8 cellular contexts compared by ENCODE assay signal in genomic region chr11:61793084-61793828, GRCh38. TPM values are rescaled to one million over a fixed set of nuclear protein-coding genes. Genes with fewer than 3 reads are reported as not detected.
DNase-seq lines count a peak whose midpoint lies in the region; ATAC-seq, FAIRE-seq and TF ChIP-seq lines count a peak whose summit lies in the region.

No MANE protein-coding gene starts in this region.

- H2BK120ac ChIP-seq in IMR-90 (ENCODE audit: low read depth, low read length) = no peak overlapping the region

- no peak for FAIRE-seq in GM12878 (lab: Jason Lieb, UNC)

- peak overlapping the region; percentile 74 for H3K4me3 ChIP-seq in IMR-90 (ENCODE audit: insufficient read depth, low read depth, low read length)
- peak overlapping the region; percentile 98 for H3K4me3 ChIP-seq in GM12878
- peak overlapping the region; percentile 80 for H3K4me3 ChIP-seq in lung
- peak overlapping the region; percentile 66 to 84 for H3K4me3 ChIP-seq in uterus

- peak overlapping the region; percentile 46 for H3K14ac ChIP-seq in IMR-90 (replicated peaks; ENCODE audit: low read depth, low read length)

- H2AK9ac ChIP-seq in IMR-90 (replicated peaks; ENCODE audit: low read depth, low read length, poor library complexity) = peak overlapping the region; percentile 99

- peak overlapping the region; percentile 42; the same call in 1 of the 2 replicates for H4K5ac ChIP-seq in IMR-90 (ENCODE audit: low read depth, low read length)

- no peaks in the 10 kb centered on the region for H3K9me3 ChIP-seq in IMR-90 (ENCODE audit: control insufficient read depth, insufficient read depth, low read length)
- no peaks in the 10 kb centered on the region for H3K9me3 ChIP-seq in GM12878 (replicated peaks; ENCODE audit: control insufficient read depth, insufficient read depth, low read length)
- H3K9me3 ChIP-seq in lung (ENCODE audit: control insufficient read depth in 2 of 2, insufficient read depth in 1 of 2, low read length in 1 of 2) = no peaks in the 10 kb centered on the region
- H3K9me3 ChIP-seq in uterus = no peaks in the 10 kb centered on the region

- intact Hi-C loops in IMR-90 (cut with micrococcal nuclease) = no loop called here
- intact Hi-C loops in GM12878 (cut with micrococcal nuclease; ENCODE audit: unreplicated experiment) = loop anchor here (2.0 kb wide), 1 partner anchor 42 kb away; no protein-coding TSS in a partner anchor
- intact Hi-C loops in uterus (cut with DNase I; ENCODE audit: low total_unique reads) = loop anchor here (10.0 kb wide), 1 partner anchor 102 kb away; the partner anchor contains the start of gene FADS3

- no peak for TF ChIP-seq POLR2A in IMR-90 (IDR thresholded peaks at IDR 0.05; ENCODE audit: low read depth, low read length)
- no peak for TF ChIP-seq POLR2A in GM12878 (IDR thresholded peaks at IDR 0.05; ENCODE audit: low read depth, low read length)
- no peak for TF ChIP-seq POLR2A in uterus (IDR thresholded peaks at IDR 0.05)

- H3K4me2 ChIP-seq in IMR-90 (ENCODE audit: low read depth, low read length) = peak overlapping the region; percentile 98
- H3K4me2 ChIP-seq in GM12878 (ENCODE audit: control insufficient read depth, insufficient read depth) = peak overlapping the region; percentile 66

- H3K36me3 ChIP-seq in IMR-90 (ENCODE audit: control insufficient read depth, insufficient read depth, low read length) (peaks cover 28% of the 10 kb centered on the region), GM12878 (ENCODE audit: control insufficient read depth in 2 of 2, insufficient read depth in 2 of 2, low read length in 1 of 2) (peaks cover 15 to 17% of the 10 kb centered on the region in 2 experiments; a peak in 3 of 4 replicates), lung (ENCODE audit: control insufficient read depth in 2 of 2, insufficient read depth in 2 of 2, low read length in 2 of 2) (peaks cover 6 to 28% of the 10 kb centered on the region in 2 donors), uterus (no peaks in the 10 kb centered on the region)

- POLR2A ChIA-PET in IMR-90 (lab: Charles Lee; ENCODE audit: unreplicated experiment) (interaction anchor here (0.5 to 0.6 kb wide), 2 partner anchors 28 to 168 kb away, joined by 3 read pairs; no protein-coding TSS in a partner anchor), GM12878 (lab: Charles Lee) (interaction anchor here (0.8 to 6.7 kb wide), 11 partner anchors 8 to 294 kb away, joined by 3 to 60 read pairs (median 5); partner anchors contain the start of genes FADS1 and MYRF)

- RAD21 ChIA-PET in GM12878 (lab: Charles Lee; ENCODE audit: unreplicated experiment) = interaction anchor here (1.1 to 6.2 kb wide), 9 partner anchors 8 to 315 kb away, joined by 3 to 96 read pairs (median 4); partner anchors contain the start of gene BEST1

- H3K27ac ChIP-seq in IMR-90 (ENCODE audit: insufficient read depth, low read length) (peak overlapping the region; percentile 98; the same call in 1 of the 2 replicates), GM12878 (ENCODE audit: control insufficient read depth, insufficient read depth) (peak overlapping the region; percentile 100), lung (ENCODE audit: low read depth in 1 of 2, low read length in 1 of 2) (peak overlapping the region; percentile 94 to 97), uterus (peak overlapping the region; percentile 91 to 98)

- peak overlapping the region; percentile 75 for H3K56ac ChIP-seq in IMR-90 (ENCODE audit: extremely low read depth, insufficient read depth, low read length)

- ATAC-seq in activated CD4-positive, CD25-positive, alpha-beta regulatory T cell treated with anti-CD3 and anti-CD28 coated beads, Interleukin-2, amount 50 U/mL, for 24 hours = peak; percentile 22
- ATAC-seq in IMR-90 (ENCODE audit: low read depth) (peak; percentile 15), GM12878 (peak; percentile 39), lung (ENCODE audit: insufficient read depth, low FRiP score) (no peak), HG02798 (IDR thresholded peaks at IDR 0.05; ENCODE audit: poor library complexity, unreplicated experiment) (no peak)

- H2BK5ac ChIP-seq in IMR-90 (ENCODE audit: low read depth, low read length, poor library complexity, severe bottlenecking) = no peak overlapping the region

- in situ Hi-C loops in IMR-90 (cut with MboI; ENCODE audit: low sequenced_read_pairs) = loop anchor here (10.0 kb wide), 1 partner anchor 312 kb away; no protein-coding TSS in a partner anchor
- in situ Hi-C loops in GM12878 (cut with MboI) = no loop called here

- no peak overlapping the region for H3K18ac ChIP-seq in IMR-90 (ENCODE audit: low read depth, low read length)

- TF ChIP-seq CTCF in IMR-90 (conservative IDR thresholded peaks at IDR 0.05; ENCODE audit: low read depth, low read length) (no peak), GM12878 (IDR thresholded peaks at IDR 0.05 in 2 of 3, conservative IDR thresholded peaks at IDR 0.05 in 1 of 3; ENCODE audit: control insufficient read depth in 2 of 3, extremely low read depth in 1 of 3, insufficient read depth in 1 of 3, low read depth in 3 of 3, low read length in 3 of 3) (no peak), lung (IDR thresholded peaks at IDR 0.05; ENCODE audit: control extremely low read depth, extremely low read depth) (no peak), uterus (IDR thresholded peaks at IDR 0.05) (no peak)

- no peaks in the 10 kb centered on the region for H3K9me1 ChIP-seq in IMR-90 (ENCODE audit: insufficient read depth, low read length)

- DNase-seq in activated CD4-positive, CD25-positive, alpha-beta regulatory T cell treated with anti-CD3 and anti-CD28 coated beads, Interleukin-2, amount 50 U/mL, for 72 hours = no peak
- DNase-seq in IMR-90 (no peak), GM12878 (ENCODE audit: low read depth, low spot score) (no peak), lung (ENCODE audit: low spot score) (no peak), uterus (no peak), DMS114 treated with DMSO at 0.1 percent for 48 hours (lab: John Stamatoyannopoulos, UW; ENCODE audit: unreplicated experiment) (no peak)

- peak overlapping the region; percentile 85 for H2AK5ac ChIP-seq in IMR-90 (ENCODE audit: low read depth, low read length)

- H4K20me1 ChIP-seq in IMR-90 (ENCODE audit: insufficient read depth, low read length) (peaks cover 3% of the 10 kb centered on the region), GM12878 (ENCODE audit: control insufficient read depth, insufficient read depth) (no peaks in the 10 kb centered on the region)

- no peak for TF ChIP-seq EP300 in GM12878 (IDR thresholded peaks at IDR 0.05; ENCODE audit: borderline replicate concordance in 1 of 2, control insufficient read depth in 1 of 2, low read depth in 2 of 2, low read length in 2 of 2)

- H2AFZ ChIP-seq in IMR-90 (replicated peaks; ENCODE audit: low read length, poor library complexity) (peak overlapping the region; percentile 100), GM12878 (ENCODE audit: control insufficient read depth, low read depth, low read length) (peak overlapping the region; percentile 99)

- dilution Hi-C loops in IMR-90 (cut with HindIII; ENCODE audit: low sequenced_read_pairs, unreplicated experiment) = no loop called here

- 0% methylated on average over 3 of the region's 29 CpGs; no CpG with 5 or more reads in 1 of the 2 experiments for WGBS in IMR-90 (ENCODE audit: extremely low coverage in 2 of 2, insufficient read length in 1 of 2), 2 experiments
- under 1% methylated on average over 29 of the region's 29 CpGs for WGBS in GM12878 (ENCODE audit: insufficient coverage, insufficient replicate concordance, low lambda C conversion rate, missing lambda C conversion rate)
- 4 to 6% methylated on average over 29 of the region's 29 CpGs for WGBS in lung, 2 donors

- H3K79me1 ChIP-seq in IMR-90 (ENCODE audit: low read depth in 1 of 2, low read length in 2 of 2) = peaks cover 32 to 66% of the 10 kb centered on the region in 2 experiments

- peak overlapping the region; percentile 99 for H3K9ac ChIP-seq in IMR-90 (ENCODE audit: low read depth, low read length)
- H3K9ac ChIP-seq in GM12878 (ENCODE audit: control insufficient read depth, insufficient read depth, low read length) = peak overlapping the region; percentile 100

- peak overlapping the region; percentile 70 to 90; a peak in 3 of 4 replicates for H4K8ac ChIP-seq in IMR-90 (ENCODE audit: low read depth in 2 of 2, low read length in 2 of 2)

- H3K4ac ChIP-seq in IMR-90 (ENCODE audit: low read depth, low read length) = peak overlapping the region; percentile 72

- H4K91ac ChIP-seq in IMR-90 (ENCODE audit: insufficient read depth, low read depth, low read length) = peak overlapping the region; percentile 75

- no peak for TF ChIP-seq RAD21 in IMR-90 (IDR thresholded peaks at IDR 0.05; ENCODE audit: low read length)
- TF ChIP-seq RAD21 in GM12878 (IDR thresholded peaks at IDR 0.05; ENCODE audit: insufficient read depth, low read depth, low read length) = no peak

- H3K79me2 ChIP-seq in GM12878 (ENCODE audit: control insufficient read depth, insufficient read depth, low read length) = peaks cover 79% of the 10 kb centered on the region

- H2BK15ac ChIP-seq in IMR-90 (ENCODE audit: low read depth, low read length) = no peak overlapping the region

- H3K4me1 ChIP-seq in IMR-90 (ENCODE audit: control insufficient read depth, insufficient read depth, low read length) (peaks cover 3% of the 10 kb centered on the region), GM12878 (ENCODE audit: control insufficient read depth, insufficient read depth, low read length) (no peaks in the 10 kb centered on the region; the same call in 1 of the 2 replicates), lung (ENCODE audit: control insufficient read depth in 2 of 2, insufficient read depth in 2 of 2, low read length in 2 of 2) (peaks cover 0 to 3% of the 10 kb centered on the region in 2 donors), uterus (peaks cover 4 to 5% of the 10 kb centered on the region in 2 donors)

- H2BK20ac ChIP-seq in IMR-90 (ENCODE audit: low read depth, low read length) = no peak overlapping the region

- no TSS peak for BruUV-seq in IMR-90 (replicated peaks; lab: Mats Ljungman, UMichigan)
- BruUV-seq in GM12878 (replicated peaks; lab: Mats Ljungman, UMichigan) = TSS peak; percentile 73

- H3K27me3 ChIP-seq in IMR-90 (ENCODE audit: control insufficient read depth, insufficient read depth, low read length) (no peaks in the 10 kb centered on the region), GM12878 (replicated peaks in 1 of 2; ENCODE audit: control insufficient read depth in 2 of 2, insufficient read depth in 2 of 2, low read length in 1 of 2) (no peaks in the 10 kb centered on the region), lung (ENCODE audit: control insufficient read depth, insufficient read depth) (no peaks in the 10 kb centered on the region), uterus (no peaks in the 10 kb centered on the region)

- CTCF ChIA-PET in IMR-90 (lab: Yijun Ruan, JAX) (no interaction called here), GM12878 (lab: Yijun Ruan, JAX) (interaction anchor here (0.6 to 12.7 kb wide), 14 partner anchors 17 to 315 kb away, joined by 3 to 200 read pairs (median 5); partner anchors contain the start of gene BEST1)

- H3K23ac ChIP-seq in IMR-90 (ENCODE audit: low read depth, low read length) = peak overlapping the region; percentile 55

- SMC1A ChIA-PET in GM12878 (lab: Charles Lee; ENCODE audit: uncharacterized antibody, unreplicated experiment) = interaction anchor here (1.1 to 8.3 kb wide), 9 partner anchors 37 to 315 kb away, joined by 3 to 91 read pairs (median 4); partner anchors contain the start of gene FADS3

RNA-seq across cellular contexts. Expression of gene FEN1, which starts 0.5 kb away (rescaled TPM):
- total RNA-seq in IMR-90 (2012; rRNA removed) = 41.9 and 43.9 TPM in 2 replicates
- polyA plus RNA-seq in IMR-90 (2012; rRNA removed) = 21.3 and 23.0 TPM in 2 replicates
- 15.5 and 18.0 TPM in 2 replicates for polyA plus RNA-seq in IMR-90 (2012; cell fraction: cytosol; rRNA removed)
- 6.4 and 7.0 TPM in 2 replicates for polyA plus RNA-seq in IMR-90 (2012; cell fraction: nucleus; rRNA removed; ENCODE audit: low replicate concordance)
- total RNA-seq in GM12878 (2013; cell fraction: nucleolus; rRNA removed) = 16.7 and 19.0 TPM in 2 replicates
- 136 TPM in 2 replicates for total RNA-seq in GM12878 (2014; rRNA removed)
- total RNA-seq in GM12878 (2014; rRNA removed; fragmentation: Illumina TruSeq; extraction: Trizol) = 117 and 135 TPM in 2 replicates
- 127 and 129 TPM in 2 replicates for total RNA-seq in GM12878 (2021)
- polyA plus RNA-seq in GM12878 (2011; ENCODE audit: low read depth) = 42.9 TPM
- 94.3 and 94.4 TPM in 2 replicates for polyA plus RNA-seq in GM12878 (2011; rRNA removed)
- 79.0 and 88.7 TPM in 2 replicates for polyA plus RNA-seq in GM12878 (2011; cell fraction: cytosol; rRNA removed)
- 24.1 and 39.1 TPM in 2 replicates for polyA plus RNA-seq in GM12878 (2011; cell fraction: nucleus; rRNA removed)
- 51.3 and 51.6 TPM in 2 replicates for polyA plus RNA-seq in GM12878 (2012)
- 92.7 and 120 TPM in 2 replicates for polyA plus RNA-seq in GM12878 (2014; fragmentation: Illumina TruSeq; extraction: Trizol)
- polyA plus RNA-seq in GM12878 (2014; fragmentation: Nextera tagmentation; extraction: Ambion mirVana) = 10 to 100 TPM; 54.8 to 99.9 TPM
- polyA plus RNA-seq in GM12878 (2014; rRNA removed) = 110 and 130 TPM in 2 replicates
- polyA plus RNA-seq in GM12878 (2016; fragmentation: Nextera tagmentation; extraction: Ambion mirVana) = 100 to 1,000 TPM; 281 to 282 TPM
- polyA minus RNA-seq in GM12878 (2011; rRNA and poly(A)+ RNA removed) = 78.7 and 79.0 TPM in 2 replicates
- 31.3 and 34.8 TPM in 2 replicates for polyA minus RNA-seq in GM12878 (2011; cell fraction: cytosol; rRNA and poly(A)+ RNA removed)
- polyA minus RNA-seq in GM12878 (2011; cell fraction: nucleus; rRNA and poly(A)+ RNA removed) = 19.6 and 36.2 TPM in 2 replicates
- 10 to 100 TPM in 1 of 2 donors, 1 to 10 TPM in 1; 6.4 to 13.2 TPM for total RNA-seq in lung
- polyA plus RNA-seq in lung = 10 to 100 TPM in 1 of 2 donors, 1 to 10 TPM in 1; 7.7 to 12.6 TPM
- 10 to 100 TPM in 1 of 4 donors, 1 to 10 TPM in 2, under 1 TPM in 1; 0.77 to 19.4 (median 6.8) TPM for total RNA-seq in uterus

RNA-seq across cellular contexts. Expression of gene TMEM258, which starts 0.9 kb away (rescaled TPM):
- total RNA-seq in IMR-90 (2012; rRNA removed) (70.0 and 107 TPM in 2 replicates), GM12878 (2014; rRNA removed) (233 and 251 TPM in 2 replicates), GM12878 (2014; rRNA removed; fragmentation: Illumina TruSeq; extraction: Trizol) (202 and 218 TPM in 2 replicates), GM12878 (2021) (157 and 160 TPM in 2 replicates), lung (100 to 1,000 TPM in 1 of 2 donors, 10 to 100 TPM in 1; 43.9 to 118 TPM), uterus (10 to 100 TPM; 14.6 to 96.9 (median 38.7) TPM)
- polyA plus RNA-seq in IMR-90 (2012; rRNA removed) (280 and 290 TPM in 2 replicates), GM12878 (2011; rRNA removed) (373 and 532 TPM in 2 replicates), GM12878 (2014; fragmentation: Illumina TruSeq; extraction: Trizol) (167 and 194 TPM in 2 replicates), GM12878 (2014; fragmentation: Nextera tagmentation; extraction: Ambion mirVana) (100 to 1,000 TPM; 800 to 840 TPM), GM12878 (2014; rRNA removed) (252 and 261 TPM in 2 replicates), GM12878 (2016; fragmentation: Nextera tagmentation; extraction: Ambion mirVana) (100 to 1,000 TPM; 390 to 393 TPM), lung (100 to 1,000 TPM; 208 to 229 TPM)
- 196 and 200 TPM in 2 replicates for polyA plus RNA-seq in IMR-90 (2012; cell fraction: cytosol; rRNA removed)
- polyA plus RNA-seq in IMR-90 (2012; cell fraction: nucleus; rRNA removed; ENCODE audit: low replicate concordance) = 40.4 and 104 TPM in 2 replicates
- 43.6 and 56.9 TPM in 2 replicates for total RNA-seq in GM12878 (2013; cell fraction: nucleolus; rRNA removed)
- 130 TPM for polyA plus RNA-seq in GM12878 (2011; ENCODE audit: low read depth)
- polyA plus RNA-seq in GM12878 (2011; cell fraction: cytosol; rRNA removed) = 536 and 608 TPM in 2 replicates
- polyA plus RNA-seq in GM12878 (2011; cell fraction: nucleus; rRNA removed) = 121 and 202 TPM in 2 replicates
- 400 and 645 TPM in 2 replicates for polyA plus RNA-seq in GM12878 (2012)
- 208 and 236 TPM in 2 replicates for polyA minus RNA-seq in GM12878 (2011; rRNA and poly(A)+ RNA removed)
- 78.8 and 105 TPM in 2 replicates for polyA minus RNA-seq in GM12878 (2011; cell fraction: cytosol; rRNA and poly(A)+ RNA removed)
- 58.0 and 65.3 TPM in 2 replicates for polyA minus RNA-seq in GM12878 (2011; cell fraction: nucleus; rRNA and poly(A)+ RNA removed)

RNA-seq across cellular contexts. Expression of gene FADS1, which starts 23.5 kb away (rescaled TPM):
- 16.3 and 16.9 TPM in 2 replicates for total RNA-seq in IMR-90 (2012; rRNA removed)
- 17.6 and 18.4 TPM in 2 replicates for polyA plus RNA-seq in IMR-90 (2012; rRNA removed)
- polyA plus RNA-seq in IMR-90 (2012; cell fraction: cytosol; rRNA removed) = 15.8 and 19.2 TPM in 2 replicates
- 29.9 and 31.1 TPM in 2 replicates for polyA plus RNA-seq in IMR-90 (2012; cell fraction: nucleus; rRNA removed; ENCODE audit: low replicate concordance)
- 70.4 and 77.9 TPM in 2 replicates for total RNA-seq in GM12878 (2013; cell fraction: nucleolus; rRNA removed)
- total RNA-seq in GM12878 (2014; rRNA removed) = 38.9 and 44.1 TPM in 2 replicates
- 37.5 and 42.3 TPM in 2 replicates for total RNA-seq in GM12878 (2014; rRNA removed; fragmentation: Illumina TruSeq; extraction: Trizol)
- 45.5 and 49.2 TPM in 2 replicates for total RNA-seq in GM12878 (2021)
- 9.2 TPM for polyA plus RNA-seq in GM12878 (2011; ENCODE audit: low read depth)
- 69.1 and 73.9 TPM in 2 replicates for polyA plus RNA-seq in GM12878 (2011; rRNA removed)
- 58.3 and 63.7 TPM in 2 replicates for polyA plus RNA-seq in GM12878 (2011; cell fraction: cytosol; rRNA removed)
- 41.9 and 45.9 TPM in 2 replicates for polyA plus RNA-seq in GM12878 (2011; cell fraction: nucleus; rRNA removed)
- polyA plus RNA-seq in GM12878 (2012) = 13.8 and 20.9 TPM in 2 replicates
- 39.1 and 47.2 TPM in 2 replicates for polyA plus RNA-seq in GM12878 (2014; fragmentation: Illumina TruSeq; extraction: Trizol)
- 10 to 100 TPM in 1 of 2 experiments, 1 to 10 TPM in 1; 8.8 to 14.6 TPM for polyA plus RNA-seq in GM12878 (2014; fragmentation: Nextera tagmentation; extraction: Ambion mirVana)
- polyA plus RNA-seq in GM12878 (2014; rRNA removed) = 32.7 and 34.6 TPM in 2 replicates
- polyA plus RNA-seq in GM12878 (2016; fragmentation: Nextera tagmentation; extraction: Ambion mirVana) = 10 to 100 TPM; 47.7 to 49.5 TPM
- 79.7 and 106 TPM in 2 replicates for polyA minus RNA-seq in GM12878 (2011; rRNA and poly(A)+ RNA removed)
- 32.2 and 57.0 TPM in 2 replicates for polyA minus RNA-seq in GM12878 (2011; cell fraction: cytosol; rRNA and poly(A)+ RNA removed)
- polyA minus RNA-seq in GM12878 (2011; cell fraction: nucleus; rRNA and poly(A)+ RNA removed) = 33.6 and 63.5 TPM in 2 replicates
- total RNA-seq in lung = 100 to 1,000 TPM in 1 of 2 donors, 10 to 100 TPM in 1; 35.7 to 102 TPM
- 10 to 100 TPM; 35.1 to 54.3 TPM for polyA plus RNA-seq in lung
- 10 to 100 TPM; 23.8 to 57.1 (median 38.3) TPM for total RNA-seq in uterus

RNA-seq across cellular contexts. Expression of gene FADS2, which starts 34.8 kb away (rescaled TPM):
- total RNA-seq in IMR-90 (2012; rRNA removed) (31.9 and 33.3 TPM in 2 replicates), GM12878 (2014; rRNA removed) (156 and 158 TPM in 2 replicates), GM12878 (2014; rRNA removed; fragmentation: Illumina TruSeq; extraction: Trizol) (142 and 152 TPM in 2 replicates), GM12878 (2021) (294 and 315 TPM in 2 replicates), lung (100 to 1,000 TPM in 1 of 2 donors, 10 to 100 TPM in 1; 44.5 to 165 TPM), uterus (100 to 1,000 TPM in 2 of 4 donors, 10 to 100 TPM in 2; 13.5 to 117 (median 84.9) TPM)
- polyA plus RNA-seq in IMR-90 (2012; rRNA removed) (88.4 and 98.4 TPM in 2 replicates), GM12878 (2011; rRNA removed) (165 and 313 TPM in 2 replicates), GM12878 (2014; fragmentation: Illumina TruSeq; extraction: Trizol) (312 and 333 TPM in 2 replicates), GM12878 (2014; fragmentation: Nextera tagmentation; extraction: Ambion mirVana) (1 to 10 TPM; 3.3 to 6.4 TPM), GM12878 (2014; rRNA removed) (188 and 204 TPM in 2 replicates), GM12878 (2016; fragmentation: Nextera tagmentation; extraction: Ambion mirVana) (10 to 100 TPM; 92.1 to 92.7 TPM), lung (10 to 100 TPM; 58.9 to 98.6 TPM)
- polyA plus RNA-seq in IMR-90 (2012; cell fraction: cytosol; rRNA removed) = 45.4 and 87.9 TPM in 2 replicates
- polyA plus RNA-seq in IMR-90 (2012; cell fraction: nucleus; rRNA removed; ENCODE audit: low replicate concordance) = 69.4 and 94.9 TPM in 2 replicates
- total RNA-seq in GM12878 (2013; cell fraction: nucleolus; rRNA removed) = 213 and 225 TPM in 2 replicates
- 88.1 TPM for polyA plus RNA-seq in GM12878 (2011; ENCODE audit: low read depth)
- polyA plus RNA-seq in GM12878 (2011; cell fraction: cytosol; rRNA removed) = 385 and 386 TPM in 2 replicates
- 355 and 386 TPM in 2 replicates for polyA plus RNA-seq in GM12878 (2011; cell fraction: nucleus; rRNA removed)
- polyA plus RNA-seq in GM12878 (2012) = 145 and 173 TPM in 2 replicates
- 615 and 704 TPM in 2 replicates for polyA minus RNA-seq in GM12878 (2011; rRNA and poly(A)+ RNA removed)
- polyA minus RNA-seq in GM12878 (2011; cell fraction: cytosol; rRNA and poly(A)+ RNA removed) = 158 and 174 TPM in 2 replicates
- 88.4 and 155 TPM in 2 replicates for polyA minus RNA-seq in GM12878 (2011; cell fraction: nucleus; rRNA and poly(A)+ RNA removed)

RNA-seq across cellular contexts. Expression of gene MYRF, which starts 40.8 kb away (rescaled TPM):
- total RNA-seq in IMR-90 (2012; rRNA removed) (1.6 and 1.7 TPM in 2 replicates), GM12878 (2014; rRNA removed) (1.0 and 1.1 TPM in 2 replicates), GM12878 (2014; rRNA removed; fragmentation: Illumina TruSeq; extraction: Trizol) (0.27 and 0.60 TPM in 2 replicates), GM12878 (2021) (2.0 and 3.1 TPM in 2 replicates), lung (10 to 100 TPM; 27.1 to 41.2 TPM), uterus (100 to 1,000 TPM in 1 of 4 donors, 10 to 100 TPM in 2, 1 to 10 TPM in 1; 6.4 to 106 (median 12.7) TPM)
- polyA plus RNA-seq in IMR-90 (2012; rRNA removed) (10.6 and 10.7 TPM in 2 replicates), GM12878 (2011; rRNA removed) (9.6 and 15.6 TPM in 2 replicates), GM12878 (2014; fragmentation: Illumina TruSeq; extraction: Trizol) (0.93 and 1.2 TPM in 2 replicates), GM12878 (2014; fragmentation: Nextera tagmentation; extraction: Ambion mirVana) (under 1 TPM; 0.33 to 0.55 TPM), GM12878 (2014; rRNA removed) (1.7 TPM in 2 replicates), GM12878 (2016; fragmentation: Nextera tagmentation; extraction: Ambion mirVana) (under 1 TPM; 0.50 to 0.64 TPM), lung (10 to 100 TPM; 11.9 to 23.3 TPM)
- 6.1 and 9.3 TPM in 2 replicates for polyA plus RNA-seq in IMR-90 (2012; cell fraction: cytosol; rRNA removed)
- 31.2 and 47.2 TPM in 2 replicates for polyA plus RNA-seq in IMR-90 (2012; cell fraction: nucleus; rRNA removed; ENCODE audit: low replicate concordance)
- 24.0 and 28.0 TPM in 2 replicates for total RNA-seq in GM12878 (2013; cell fraction: nucleolus; rRNA removed)
- polyA plus RNA-seq in GM12878 (2011; ENCODE audit: low read depth) = 1.1 TPM
- 24.7 and 27.8 TPM in 2 replicates for polyA plus RNA-seq in GM12878 (2011; cell fraction: cytosol; rRNA removed)
- 201 and 207 TPM in 2 replicates for polyA plus RNA-seq in GM12878 (2011; cell fraction: nucleus; rRNA removed)
- 1.7 and 2.1 TPM in 2 replicates for polyA plus RNA-seq in GM12878 (2012)
- polyA minus RNA-seq in GM12878 (2011; rRNA and poly(A)+ RNA removed) = 14.6 and 28.9 TPM in 2 replicates
- 17.6 and 22.6 TPM in 2 replicates for polyA minus RNA-seq in GM12878 (2011; cell fraction: cytosol; rRNA and poly(A)+ RNA removed)
- 38.2 and 54.2 TPM in 2 replicates for polyA minus RNA-seq in GM12878 (2011; cell fraction: nucleus; rRNA and poly(A)+ RNA removed)

Comparison
In these comparisons a context has a peak if more than half of its experiments do, and no peak if none do; other contexts are left out.
1. ATAC-seq: peak in activated CD4-positive, CD25-positive, alpha-beta regulatory T cell treated with anti-CD3 and anti-CD28 coated beads, Interleukin-2, amount 50 U/mL, for 24 hours (2 of 2), IMR-90 (single experiment) and GM12878 (single experiment); none in lung (single experiment) and HG02798 (single experiment).
2. Peak in every context shown above with its lines, with median percentiles within 50 percentile points of each other: H3K27ac ChIP-seq and H3K4me3 ChIP-seq.